Comparison of ENCODE assay signal across 19 cellular contexts in genomic region chr16:28298511-28298878, GRCh38. TPM values are rescaled to one million over a fixed set of nuclear protein-coding genes. Genes with fewer than 3 reads are reported as not detected.
A peak's percentile ranks its signal among the peaks of the same experiment; 100 is the strongest.
DNase-seq lines count a peak whose midpoint lies in the region; ATAC-seq, FAIRE-seq and TF ChIP-seq lines count a peak whose summit lies in the region.
"Had no signal": no experiment of that assay in that cellular context is flagged by ENCODE, and none has a peak within 500 bp of the region (broad histone marks: within the 10 kb centered on the region; RNA-seq: fewer than 3 reads in every experiment).

No MANE protein-coding gene starts in this region.

- H4K91ac ChIP-seq in H1 (replicated peaks; ENCODE audit: insufficient read length, low read length) = no peak overlapping the region

- H3K4ac ChIP-seq in H1 (replicated peaks; ENCODE audit: insufficient read length, low read depth, low read length) = no peak overlapping the region

- H3K27me3 ChIP-seq in H1 (replicated peaks in 1 of 4; ENCODE audit: control insufficient read depth in 3 of 4, extremely low read depth in 1 of 4, insufficient read depth in 3 of 4, low read length in 3 of 4) = no peaks in the 10 kb centered on the region
- H3K27me3 ChIP-seq in upper lobe of left lung = peaks cover 0 to under 1% (median 0%) of the 10 kb centered on the region in 4 donors

- H2AK5ac ChIP-seq in H1 (ENCODE audit: low read depth, low read length) = no peak overlapping the region

- no peak overlapping the region for H3K23ac ChIP-seq in H1 (ENCODE audit: insufficient read length)

- H3K4me1 ChIP-seq in H1 (replicated peaks in 1 of 4; ENCODE audit: control insufficient read depth in 3 of 4, insufficient read depth in 4 of 4, low read length in 3 of 4) = peaks cover 6 to 37% (median 22%) of the 10 kb centered on the region in 4 experiments
- H3K4me1 ChIP-seq in upper lobe of left lung = peaks cover 0 to 27% (median 10%) of the 10 kb centered on the region in 4 donors

- intact Hi-C loops in activated CD4-positive, alpha-beta T cell treated with anti-CD3 and anti-CD28 coated beads, Interleukin-2, amount 10 ng/mL, durations not matched to agents 24 days and 14 days (cut with micrococcal nuclease) = loop anchor here (10.0 kb wide), 1 partner anchor 256 kb away; the partner anchor contains the start of gene SGF29

- no peak overlapping the region for H2BK20ac ChIP-seq in H1 (ENCODE audit: low read length)

- no peak overlapping the region for H3K27ac ChIP-seq in H1 (ENCODE audit: low read depth, low read length)
- H3K27ac ChIP-seq in upper lobe of left lung = peak overlapping the region in 1 of 4 donors; percentile 84
- H3K27ac ChIP-seq: spleen had no signal

- H3K4me3 ChIP-seq in H1 (ENCODE audit: extremely low read depth in 1 of 4, insufficient read depth in 2 of 4, low read depth in 3 of 4, low read length in 4 of 4) (no peak overlapping the region), upper lobe of left lung (no peak overlapping the region)
- H3K4me3 ChIP-seq: spleen had no signal

- CTCF ChIA-PET in H1 (lab: Charles Lee; ENCODE audit: partially characterized antibody) = interaction anchor here (1.0 to 4.4 kb wide), 6 partner anchors 15 to 23 kb away, joined by 3 to 32 read pairs (median 22); no protein-coding TSS in a partner anchor

- peaks cover 10 to 94% of the 10 kb centered on the region in 2 experiments for H3K79me2 ChIP-seq in H1 (ENCODE audit: control insufficient read depth in 1 of 2, insufficient read depth in 2 of 2, low read length in 2 of 2)

- FAIRE-seq in H1 (lab: Jason Lieb, UNC) = peak; percentile 87
- FAIRE-seq: urothelium cell line had no signal

- no peak overlapping the region for H2BK120ac ChIP-seq in H1 (replicated peaks; ENCODE audit: low read depth, low read length)

- no peak overlapping the region for H3K56ac ChIP-seq in H1 (replicated peaks; ENCODE audit: insufficient read length, low read depth, low read length)

- 64% methylated on average over 4 of the region's 4 CpGs; no CpG with 5 or more reads in 1 of the 2 experiments for WGBS in H1 (ENCODE audit: extremely low coverage in 1 of 2, insufficient coverage in 1 of 2, insufficient read length in 1 of 2, insufficient replicate concordance in 2 of 2, low coverage in 1 of 2, low lambda C conversion rate in 2 of 2, missing lambda C conversion rate in 1 of 2), 2 experiments
- whole genome bisulfite sequencing in upper lobe of left lung, 2 donors = 78 to 83% methylated on average over 1 to 4 of the region's 4 CpGs

- no peak overlapping the region for H3K9ac ChIP-seq in H1 (replicated peaks in 1 of 4; ENCODE audit: extremely low read depth in 1 of 4, low read depth in 3 of 4, low read length in 3 of 4)

- H3K27me3 Mint-ChIP-seq in activated CD4-positive, alpha-beta T cell treated with anti-CD3 and anti-CD28 coated beads, Interleukin-2, amount 10 ng/mL, durations not matched to agents 24 days and 14 days = peaks cover 21% of the 10 kb centered on the region

- H3K14ac ChIP-seq in H1 (ENCODE audit: insufficient read length) = no peak overlapping the region

- peaks cover 0 to 9% (median 2%) of the 10 kb centered on the region in 4 experiments; a peak in 3 of 8 replicates for H3K36me3 ChIP-seq in H1 (ENCODE audit: control insufficient read depth in 2 of 4, insufficient read depth in 4 of 4, low read length in 3 of 4)
- no peaks in the 10 kb centered on the region for H3K36me3 ChIP-seq in upper lobe of left lung
- H3K36me3 ChIP-seq: spleen had no signal

- no peak for TF ChIP-seq EP300 in H1 (IDR thresholded peaks at IDR 0.05; ENCODE audit: borderline replicate concordance in 1 of 2, low read depth in 2 of 2, low read length in 2 of 2)
- TF ChIP-seq EP300 in upper lobe of left lung (IDR thresholded peaks at IDR 0.05) = no peak

- H3K4me2 ChIP-seq in H1 (ENCODE audit: insufficient read depth in 1 of 2, low read depth in 2 of 2, low read length in 2 of 2) = peak overlapping the region in 1 of 2 experiments; percentile 40; a peak in 3 of 4 replicates

- H3K27ac Mint-ChIP-seq in activated CD4-positive, alpha-beta T cell treated with anti-CD3 and anti-CD28 coated beads, Interleukin-2, amount 10 ng/mL, durations not matched to agents 24 days and 14 days = no peak overlapping the region

- no peaks in the 10 kb centered on the region for H3K9me3 Mint-ChIP-seq in activated CD4-positive, alpha-beta T cell treated with anti-CD3 and anti-CD28 coated beads, Interleukin-2, amount 10 ng/mL, durations not matched to agents 24 days and 14 days
- H3K9me3 Mint-ChIP-seq: activated naive CD4-positive, alpha-beta T cell treated with anti-CD3 and anti-CD28 coated beads for 36 hours had no signal

- POLR2A ChIA-PET in H1 (lab: Charles Lee; ENCODE audit: partially characterized antibody) = interaction anchor here (0.5 to 5.1 kb wide), 7 partner anchors 11 to 21 kb away, joined by 3 to 22 read pairs (median 5); no protein-coding TSS in a partner anchor

- H3K79me1 ChIP-seq in H1 (ENCODE audit: low read depth, low read length) = peaks cover 42% of the 10 kb centered on the region

- H4K5ac ChIP-seq in H1 (ENCODE audit: insufficient read length, low read depth, low read length) = no peak overlapping the region

- H4K20me1 ChIP-seq in H1 (replicated peaks in 1 of 2; ENCODE audit: control insufficient read depth in 1 of 2, insufficient read depth in 2 of 2, low read length in 2 of 2) = peaks cover 38 to 54% of the 10 kb centered on the region in 2 experiments

- TF ChIP-seq RAD21 in H1 (IDR thresholded peaks at IDR 0.05 in 1 of 2, conservative IDR thresholded peaks at IDR 0.05 in 1 of 2; ENCODE audit: low read depth in 2 of 2, low read length in 2 of 2) = no peak

- ATAC-seq in upper lobe of left lung (ENCODE audit: low FRiP score in 2 of 2) (peak; percentile 15 to 54), left lobe of liver (no peak)

- H2AFZ ChIP-seq in H1 (ENCODE audit: low read length) = no peak overlapping the region

- H3K23me2 ChIP-seq in H1 (ENCODE audit: low read depth, low read length) = peaks cover 5% of the 10 kb centered on the region

- H3K4me3 Mint-ChIP-seq in activated CD4-positive, alpha-beta T cell treated with anti-CD3 and anti-CD28 coated beads, Interleukin-2, amount 10 ng/mL, durations not matched to agents 24 days and 14 days = peak overlapping the region; percentile 35
- H3K4me3 Mint-ChIP-seq: activated naive CD4-positive, alpha-beta T cell treated with anti-CD3 and anti-CD28 coated beads for 36 hours had no signal

- TF ChIP-seq POLR2A in H1 (IDR thresholded peaks at IDR 0.05; ENCODE audit: control extremely low read depth in 1 of 2, low read depth in 2 of 2, low read length in 2 of 2) (no peak), upper lobe of left lung (IDR thresholded peaks at IDR 0.05) (no peak)

- H2BK5ac ChIP-seq in H1 (ENCODE audit: low read depth, low read length) = 0 out of 2 replicates have a peak overlapping the region, but pooled peaks have one; percentile 31

- TF ChIP-seq CTCF in H1 (IDR thresholded peaks at IDR 0.05; ENCODE audit: control extremely low read depth in 1 of 3, insufficient read depth in 1 of 3, low read depth in 1 of 3, low read length in 3 of 3) = peak in 1 of 3 experiments; percentile 24; a peak in 1 of 4 replicates
- no peak for TF ChIP-seq CTCF in upper lobe of left lung (IDR thresholded peaks at IDR 0.05)
- TF ChIP-seq CTCF in GM13977 (IDR thresholded peaks at IDR 0.05; ENCODE audit: extremely low read depth, insufficient read depth, missing control alignments) = no peak

- H3K4me1 Mint-ChIP-seq in activated CD4-positive, alpha-beta T cell treated with anti-CD3 and anti-CD28 coated beads, Interleukin-2, amount 10 ng/mL, durations not matched to agents 24 days and 14 days = peaks cover 31% of the 10 kb centered on the region

- H3K9me3 ChIP-seq in H1 (ENCODE audit: insufficient read depth in 2 of 2, low read depth in 1 of 2, low read length in 1 of 2) = no peaks in the 10 kb centered on the region
- no peaks in the 10 kb centered on the region for H3K9me3 ChIP-seq in upper lobe of left lung
- H3K9me3 ChIP-seq: spleen had no signal

- H3K18ac ChIP-seq in H1 (ENCODE audit: extremely low read depth, low read length) = no peak overlapping the region

- no peak overlapping the region for H2BK12ac ChIP-seq in H1 (ENCODE audit: low read depth, low read length)

- DNase-seq in activated CD4-positive, alpha-beta T cell treated with anti-CD3 and anti-CD28 coated beads, Interleukin-2, amount 10 ng/mL, durations not matched to agents 24 days and 14 days = no peak
- no peak for DNase-seq in activated CD4-positive, alpha-beta T cell treated with anti-CD3 and anti-CD28 coated beads, Interleukin-2, amount 50 U/mL, for 1 hour
- DNase-seq in NCI-H510A (lab: John Stamatoyannopoulos, UW) (peak; percentile 82), H1 (ENCODE audit: low read depth in 1 of 2, low spot score in 2 of 2) (no peak), upper lobe of left lung (peak in 1 of 2 donors; percentile 75), left lobe of liver (ENCODE audit: low spot score) (no peak), GM13977 (ENCODE audit: low spot score) (no peak)
- no peak for DNase-seq in central memory CD4-positive, alpha-beta T cell
- DNase-seq: ACHN; activated CD8-positive, alpha-beta memory T cell treated with anti-CD3 and anti-CD28 coated beads, Interleukin-2, amount 50 U/mL, for 48 hours; activated naive CD4-positive, alpha-beta T cell treated with anti-CD3 and anti-CD28 coated beads for 36 hours; COR-L47; effector CD4-positive, alpha-beta T cell; hypothalamus; IMR-90; NCI-H69; spleen; stimulated activated naive CD4-positive, alpha-beta T cell treated with Interleukin-2 at 50 U/mL for 16 hours had no signal

- H3K36me3 Mint-ChIP-seq in activated CD4-positive, alpha-beta T cell treated with anti-CD3 and anti-CD28 coated beads, Interleukin-2, amount 10 ng/mL, durations not matched to agents 24 days and 14 days (ENCODE audit: low read depth) = peaks cover 4% of the 10 kb centered on the region

- in situ Hi-C loops in GM13977 (cut with MboI; ENCODE audit: low pct_unique_long_range_greater_than_20kb, low sequenced_read_pairs, unreplicated experiment) = no loop called here

- H2BK15ac ChIP-seq in H1 (ENCODE audit: low read length) = no peak overlapping the region

- H4K8ac ChIP-seq in H1 (ENCODE audit: extremely low read depth, insufficient read depth, low read length) = no peak overlapping the region

TF ChIP-seq in H1, 55 proteins besides CTCF, POLR2A, EP300 and RAD21 (continues in another document):
- TF ChIP-seq TBP (IDR thresholded peaks at IDR 0.05; ENCODE audit: low read depth, low read length) = no peak

RNA-seq across cellular contexts. Expression of gene SBK1, which starts 6.2 kb away (rescaled TPM):
- 0.85 and 1.5 TPM in 2 replicates for total RNA-seq in activated CD4-positive, alpha-beta T cell treated with anti-CD3 and anti-CD28 coated beads, Interleukin-2, amount 10 ng/mL, durations not matched to agents 24 days and 14 days
- total RNA-seq in H1 (2021; fragmentation: NEBNext Ultra II Directional; extraction: Animal tissue kit (Norgen Biotek cat#: 25700)) = 73.9 and 77.4 TPM in 2 replicates
- polyA plus RNA-seq in H1 (2011; rRNA removed) = 18.2 and 34.8 TPM in 2 replicates
- 16.7 TPM for polyA plus RNA-seq in H1 (2011; cell fraction: cytosol; rRNA removed)
- 29.8 TPM for polyA plus RNA-seq in H1 (2011; cell fraction: nucleus; rRNA removed)
- 46.9 to 62.0 TPM (median 59.1 TPM) in 4 replicates for polyA plus RNA-seq in H1 (2012, experiment 1 of 2)
- polyA plus RNA-seq in H1 (2012, experiment 2 of 2) = 59.4 TPM
- 69.2 TPM for polyA plus RNA-seq in H1 (2013, experiment 1 of 2)
- polyA plus RNA-seq in H1 (2013, experiment 2 of 2) = 68.1 TPM
- polyA minus RNA-seq in H1 (2011; rRNA and poly(A)+ RNA removed) = 9.3 and 12.5 TPM in 2 replicates
- 31.7 TPM for polyA minus RNA-seq in H1 (2011; cell fraction: cytosol; rRNA and poly(A)+ RNA removed)
- 16.6 TPM for polyA minus RNA-seq in H1 (2011; cell fraction: nucleus; rRNA and poly(A)+ RNA removed)
- total RNA-seq in upper lobe of left lung (1 to 10 TPM; 1.1 to 4.2 (median 2.1) TPM), left lobe of liver (0.33 TPM)

Comparison
In these comparisons a context has a peak if more than half of its experiments do, and no peak if none do; other contexts are left out.
1. RNA of gene SBK1, which starts 6.2 kb away (total RNA-seq): 73.9 to 77.4 TPM in H1; 1.1 to 4.2 TPM in upper lobe of left lung, 0.85 to 1.5 TPM in activated CD4-positive, alpha-beta T cell treated with anti-CD3 and anti-CD28 coated beads, Interleukin-2, amount 10 ng/mL, durations not matched to agents 24 days and 14 days and 0.33 TPM in left lobe of liver (single experiment); every median in the first group is over 10 times any median in the second.